In the genomic region with DNA sequence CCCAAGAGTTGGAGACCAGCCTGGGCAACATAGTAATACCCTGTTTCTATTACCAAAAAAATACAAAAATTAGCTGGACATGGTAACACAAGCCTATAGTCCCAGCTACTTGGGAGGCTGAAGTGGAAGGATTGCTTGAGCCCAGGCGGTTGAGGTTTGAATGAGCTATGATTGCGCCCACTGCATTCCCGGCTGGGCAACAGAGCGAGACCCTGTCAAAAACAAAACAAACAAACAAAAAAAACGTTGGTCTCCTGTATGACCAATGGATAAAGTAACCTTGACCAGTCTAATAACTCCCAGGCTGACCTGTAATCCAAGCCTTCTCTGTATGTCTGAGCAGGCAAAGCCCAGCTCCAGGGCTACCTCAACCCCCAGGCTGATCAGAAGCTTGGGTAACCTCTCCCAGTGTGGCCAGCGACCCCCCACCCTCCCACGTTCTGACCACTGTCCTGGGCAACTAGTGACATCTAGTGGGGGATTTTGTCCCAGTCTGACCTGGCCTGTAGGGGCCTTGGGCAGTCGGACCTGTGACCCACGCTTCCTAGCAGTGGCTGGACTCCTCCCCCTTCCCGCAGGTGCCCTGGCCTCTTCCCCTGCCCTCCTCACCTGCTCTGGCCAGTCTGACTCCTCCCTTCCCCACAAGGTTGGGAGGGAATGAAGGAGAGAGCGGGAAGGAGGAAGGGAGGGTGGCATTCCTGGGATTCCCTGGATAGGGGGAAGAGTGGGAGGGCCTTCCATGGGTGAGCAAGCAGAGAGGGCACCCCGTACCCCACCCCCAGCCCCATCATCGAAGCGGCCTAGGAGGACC, we compare ENCODE assay signal across 8 cellular contexts. TPM values are rescaled to one million over a fixed set of nuclear protein-coding genes. Genes with fewer than 3 reads are reported as not detected.
DNase-seq lines count a peak whose midpoint lies in the region; ATAC-seq and TF ChIP-seq lines count a peak whose summit lies in the region.

No MANE protein-coding gene starts in this region.

- no peaks in the 10 kb centered on the region for H3K27me3 Mint-ChIP-seq in MCF 10A (ENCODE audit: insufficient read depth, unreplicated experiment)

- TF ChIP-seq CTCF in BJ (IDR thresholded peaks at IDR 0.05; ENCODE audit: insufficient read depth, low read depth, low read length) (peak; percentile 60), LNCAP (IDR thresholded peaks at IDR 0.05) (peak; percentile 44; the same call in 1 of the 2 replicates), MCF 10A (IDR thresholded peaks at IDR 0.05; ENCODE audit: unreplicated experiment) (peak; percentile 35)

- CTCF ChIA-PET in BJ (lab: Yijun Ruan, JAX) = interaction anchor here (0.7 to 4.5 kb wide), 13 partner anchors 9 to 160 kb away, joined by 3 to 27 read pairs (median 7); partner anchors contain the start of gene NECTIN2
- CTCF ChIA-PET in MCF 10A (lab: Yijun Ruan, JAX) = interaction anchor here (0.5 to 2.3 kb wide), 16 partner anchors 10 to 130 kb away, joined by 3 to 10 read pairs (median 6); partner anchors contain the start of gene NECTIN2

- no peak for DNase-seq in BJ (ENCODE audit: low read depth)
- peak; percentile 48 for DNase-seq in MCF 10A (ENCODE audit: unreplicated experiment)
- DNase-seq in left colon = peak; percentile 29 to 55
- DNase-seq in ureter (ENCODE audit: low spot score) = peak; percentile 48

- intact Hi-C loops in MCF 10A (cut with micrococcal nuclease) (no loop called here), left colon (cut with DNase I, micrococcal nuclease) (no loop called here)

- H3K36me3 ChIP-seq in BJ (ENCODE audit: control insufficient read depth, insufficient read depth, low read length) = no peaks in the 10 kb centered on the region; the same call in 1 of the 2 replicates

- H3K27me3 ChIP-seq in BJ (ENCODE audit: control insufficient read depth, insufficient read depth, low read length) = peaks cover 3% of the 10 kb centered on the region; the same call in 1 of the 2 replicates

- H3K9me3 Mint-ChIP-seq in MCF 10A (ENCODE audit: unreplicated experiment) = no peaks in the 10 kb centered on the region

- BruUV-seq in MCF 10A (replicated peaks; lab: Mats Ljungman, UMichigan) = no TSS peak

- H3K4me1 Mint-ChIP-seq in MCF 10A (ENCODE audit: insufficient read depth, unreplicated experiment) = peaks cover 17% of the 10 kb centered on the region

- H3K27ac Mint-ChIP-seq in MCF 10A (ENCODE audit: low read depth, unreplicated experiment) = no peak overlapping the region

- peak; percentile 44 for ATAC-seq in left colon
- no peak for ATAC-seq in GM19452 (IDR thresholded peaks at IDR 0.05; ENCODE audit: unreplicated experiment)
- no peak for ATAC-seq in HG03342 (IDR thresholded peaks at IDR 0.05; ENCODE audit: unreplicated experiment)
- ATAC-seq in HG03196 (IDR thresholded peaks at IDR 0.05; ENCODE audit: unreplicated experiment) = no peak

- H3K4me3 Mint-ChIP-seq in MCF 10A (ENCODE audit: unreplicated experiment) = peak overlapping the region; percentile 53

- no peak overlapping the region for H3K4me3 ChIP-seq in BJ (ENCODE audit: low read depth, low read length)

- POLR2A ChIA-PET in BJ (lab: Charles Lee) = interaction anchor here (0.5 kb wide), 1 partner anchor 804 kb away, joined by 3 read pairs; no protein-coding TSS in a partner anchor
- POLR2A ChIA-PET in MCF 10A (lab: Yijun Ruan, JAX) = interaction anchor here (1.1 to 1.5 kb wide), 3 partner anchors 38 to 82 kb away, joined by 5 to 8 read pairs (median 7); partner anchors contain the start of gene NECTIN2

- H3K36me3 Mint-ChIP-seq in MCF 10A (ENCODE audit: insufficient read depth, unreplicated experiment) = peaks cover 4% of the 10 kb centered on the region

RNA-seq across cellular contexts. Expression of gene BCAM, which starts 1.0 kb away (rescaled TPM):
- polyA plus RNA-seq in BJ (2011; rRNA removed) = 4.7 and 8.9 TPM in 2 replicates
- polyA minus RNA-seq in BJ (2011; rRNA and poly(A)+ RNA removed) = 2.1 and 6.3 TPM in 2 replicates
- 2.9 and 5.0 TPM in 2 replicates for total RNA-seq in MCF 10A (2022)
- total RNA-seq in left colon = 10 to 100 TPM; 21.4 to 21.7 TPM
- total RNA-seq in ureter = 136 TPM

RNA-seq across cellular contexts. Expression of gene CBLC, which starts 30.2 kb away (rescaled TPM):
- not detected in 2 replicates for polyA plus RNA-seq in BJ (2011; rRNA removed)
- not detected in 2 replicates for polyA minus RNA-seq in BJ (2011; rRNA and poly(A)+ RNA removed)
- total RNA-seq in MCF 10A (2022) (9.6 and 14.6 TPM in 2 replicates), left colon (10 to 100 TPM; 79.1 to 84.4 TPM), ureter (49.5 TPM)

RNA-seq across cellular contexts. Expression of gene NECTIN2, which starts 38.2 kb away (rescaled TPM):
- 80.6 and 107 TPM in 2 replicates for polyA plus RNA-seq in BJ (2011; rRNA removed)
- 65.1 and 92.0 TPM in 2 replicates for polyA minus RNA-seq in BJ (2011; rRNA and poly(A)+ RNA removed)
- total RNA-seq in MCF 10A (2022) (46.5 and 56.7 TPM in 2 replicates), left colon (100 to 1,000 TPM; 112 to 125 TPM), ureter (66.7 TPM)

RNA-seq across cellular contexts. Expression of gene BCL3, which starts 59.3 kb away (rescaled TPM):
- 5.0 and 9.1 TPM in 2 replicates for polyA plus RNA-seq in BJ (2011; rRNA removed)
- 6.2 and 7.1 TPM in 2 replicates for polyA minus RNA-seq in BJ (2011; rRNA and poly(A)+ RNA removed)
- total RNA-seq in MCF 10A (2022) = 24.4 and 32.1 TPM in 2 replicates
- total RNA-seq in left colon = 100 to 1,000 TPM in 1 of 2 donors, 10 to 100 TPM in 1; 81.5 to 103 TPM
- 68.4 TPM for total RNA-seq in ureter
